ENCODE assay signal across 14 cellular contexts in genomic region chr9:106058460-106058859, GRCh38.
DNase-seq lines count a peak whose midpoint lies in the region; ATAC-seq and TF ChIP-seq lines count a peak whose summit lies in the region.
"Had no signal": no experiment of that assay in that cellular context is flagged by ENCODE, and none has a peak within 500 bp of the region (broad histone marks: within the 10 kb centered on the region; RNA-seq: fewer than 3 reads in every experiment).

No MANE protein-coding gene starts in this region.

- peak overlapping the region; percentile 91 for H2AK5ac ChIP-seq in neuronal stem cell (ENCODE audit: low read depth, low read length)

- no peaks in the 10 kb centered on the region for H3K4me1 ChIP-seq in neuronal stem cell (ENCODE audit: control insufficient read depth in 2 of 2, insufficient read depth in 1 of 2, low read depth in 1 of 2, low read length in 2 of 2)
- H3K4me1 ChIP-seq in aorta (ENCODE audit: control insufficient read depth in 1 of 2, insufficient read depth in 2 of 2, low read length in 2 of 2): no peaks in the 10 kb centered on the region
- no peaks in the 10 kb centered on the region for H3K4me1 ChIP-seq in heart left ventricle

- H3K36me3 ChIP-seq in neuronal stem cell (replicated peaks in 1 of 2; ENCODE audit: control insufficient read depth in 2 of 2, insufficient read depth in 2 of 2, low read length in 2 of 2) (peaks cover 0 to 2% of the 10 kb centered on the region in 2 donors), aorta (ENCODE audit: control insufficient read depth in 1 of 2, insufficient read depth in 2 of 2, low read length in 1 of 2) (no peaks in the 10 kb centered on the region), heart left ventricle (no peaks in the 10 kb centered on the region)

- no peak overlapping the region for H3K27ac ChIP-seq in neuronal stem cell (replicated peaks; ENCODE audit: low read length)
- H3K27ac ChIP-seq in aorta (ENCODE audit: low read depth in 1 of 2, low read length in 2 of 2): no peak overlapping the region
- H3K27ac ChIP-seq in heart left ventricle: no peak overlapping the region

- H3K4me2 ChIP-seq in neuronal stem cell (ENCODE audit: insufficient read depth, low read length, poor library complexity, severe bottlenecking): no peak overlapping the region
- H3K4me2 ChIP-seq: GM23338 had no signal

- no peaks in the 10 kb centered on the region for H3K36me3 Mint-ChIP-seq in chondrocyte (ENCODE audit: low read depth)
- H3K36me3 Mint-ChIP-seq in stimulated activated effector memory CD8-positive, alpha-beta T cell treated with anti-CD3 and anti-CD28 coated beads, Interleukin-12 subunit alpha, Interleukin-12 subunit beta, amount 100 ng/mL, for 72 hours: no peaks in the 10 kb centered on the region
- H3K36me3 Mint-ChIP-seq: CD4-positive, alpha-beta memory T cell had no signal

- H3K79me1 ChIP-seq in neuronal stem cell (ENCODE audit: low read depth, low read length): no peaks in the 10 kb centered on the region

- no peak for TF ChIP-seq POLR2A in heart left ventricle (IDR thresholded peaks at IDR 0.05)

- H3K4me1 Mint-ChIP-seq in chondrocyte (ENCODE audit: low read depth): no peaks in the 10 kb centered on the region
- no peaks in the 10 kb centered on the region for H3K4me1 Mint-ChIP-seq in stimulated activated effector memory CD8-positive, alpha-beta T cell treated with anti-CD3 and anti-CD28 coated beads, Interleukin-12 subunit alpha, Interleukin-12 subunit beta, amount 100 ng/mL, for 72 hours
- H3K4me1 Mint-ChIP-seq: CD4-positive, alpha-beta memory T cell had no signal

- H3K18ac ChIP-seq in neuronal stem cell (ENCODE audit: low read length): peak overlapping the region; percentile 53

- H2BK15ac ChIP-seq in neuronal stem cell (ENCODE audit: low read length): no peak overlapping the region

- H3K9me3 ChIP-seq in neuronal stem cell (replicated peaks in 1 of 2; ENCODE audit: control insufficient read depth in 2 of 2, insufficient read depth in 1 of 2, low read depth in 1 of 2, low read length in 2 of 2) (peaks cover 10 to 21% of the 10 kb centered on the region in 2 donors), aorta (ENCODE audit: control insufficient read depth, low read length) (peaks cover 1% of the 10 kb centered on the region), heart left ventricle (peaks cover 0 to 4% (median 0%) of the 10 kb centered on the region in 12 donors)

- peak overlapping the region; percentile 45 for H3K4ac ChIP-seq in neuronal stem cell (ENCODE audit: low read length)

- peak; percentile 79 for DNase-seq in chondrocyte (ENCODE audit: low spot score)
- no peak for DNase-seq in neuronal stem cell (ENCODE audit: low spot score)
- no peak for DNase-seq in aorta
- DNase-seq in NCI-H510A treated with DMSO at 0.1 percent for 48 hours (lab: John Stamatoyannopoulos, UW): no peak
- DNase-seq in heart left ventricle: no peak
- no peak for DNase-seq in stimulated activated effector memory CD8-positive, alpha-beta T cell treated with anti-CD3 and anti-CD28 coated beads, Interleukin-12 subunit alpha, Interleukin-12 subunit beta, amount 100 ng/mL, for 72 hours (ENCODE audit: low spot score in 2 of 2)
- DNase-seq: C1 segment of cervical spinal cord; Calu3; CD4-positive, alpha-beta memory T cell; COR-L47; DND-41; HCEC 1CT had no signal

- no peak overlapping the region for H2BK12ac ChIP-seq in neuronal stem cell (ENCODE audit: low read length)

- H3K4me3 Mint-ChIP-seq in chondrocyte (ENCODE audit: unreplicated experiment): no peak overlapping the region
- no peak overlapping the region for H3K4me3 Mint-ChIP-seq in stimulated activated effector memory CD8-positive, alpha-beta T cell treated with anti-CD3 and anti-CD28 coated beads, Interleukin-12 subunit alpha, Interleukin-12 subunit beta, amount 100 ng/mL, for 72 hours
- H3K4me3 Mint-ChIP-seq: CD4-positive, alpha-beta memory T cell; GM23338 had no signal

- no CpG with 5 or more reads among the region's 8 CpGs for WGBS in neuronal stem cell (ENCODE audit: extremely low coverage in 2 of 2, insufficient read length in 2 of 2, insufficient replicate concordance in 1 of 2), 2 donors
- 91 to 92% methylated on average over 8 of the region's 8 CpGs for WGBS in aorta, 2 donors
- WGBS in heart left ventricle, 4 donors: 89 to 92% (median 92%) methylated on average over 8 of the region's 8 CpGs

- H3K9me3 Mint-ChIP-seq in chondrocyte (ENCODE audit: low read depth): peaks cover 2% of the 10 kb centered on the region
- H3K9me3 Mint-ChIP-seq in stimulated activated effector memory CD8-positive, alpha-beta T cell treated with anti-CD3 and anti-CD28 coated beads, Interleukin-12 subunit alpha, Interleukin-12 subunit beta, amount 100 ng/mL, for 72 hours: peaks cover 6% of the 10 kb centered on the region

- no peak overlapping the region for H3K27ac Mint-ChIP-seq in chondrocyte (ENCODE audit: unreplicated experiment)
- no peak overlapping the region for H3K27ac Mint-ChIP-seq in stimulated activated effector memory CD8-positive, alpha-beta T cell treated with anti-CD3 and anti-CD28 coated beads, Interleukin-12 subunit alpha, Interleukin-12 subunit beta, amount 100 ng/mL, for 72 hours
- H3K27ac Mint-ChIP-seq: CD4-positive, alpha-beta memory T cell; GM23338 had no signal

- H3K4me3 ChIP-seq in neuronal stem cell (ENCODE audit: low read length in 2 of 2) (peak overlapping the region in 1 of 2 donors; percentile 69), aorta (ENCODE audit: low read length in 2 of 2) (no peak overlapping the region), heart left ventricle (no peak overlapping the region)
- H3K4me3 ChIP-seq: GM12878, GM23338 had no signal

- no peak overlapping the region for H4K8ac ChIP-seq in neuronal stem cell (ENCODE audit: low read depth, low read length)

- peak overlapping the region; percentile 41 for H4K91ac ChIP-seq in neuronal stem cell (ENCODE audit: low read depth, low read length, poor library complexity)

- intact Hi-C loops in aorta (cut with DNase I): no loop called here
- intact Hi-C loops in heart left ventricle (cut with DNase I): no loop called here

- ATAC-seq in aorta (ENCODE audit: low FRiP score): peak; percentile 15
- no peak for ATAC-seq in heart left ventricle
- no peak for ATAC-seq in stimulated activated effector memory CD8-positive, alpha-beta T cell treated with anti-CD3 and anti-CD28 coated beads, Interleukin-12 subunit alpha, Interleukin-12 subunit beta, amount 100 ng/mL, for 72 hours
- ATAC-seq: GM12878, GM23338 had no signal

- no peak overlapping the region for H2AFZ ChIP-seq in neuronal stem cell (ENCODE audit: low read length)
- H2AFZ ChIP-seq: GM23338 had no signal

- no peak overlapping the region for H2BK120ac ChIP-seq in neuronal stem cell (ENCODE audit: low read depth, low read length)

- no peaks in the 10 kb centered on the region for H3K27me3 Mint-ChIP-seq in chondrocyte (ENCODE audit: low read depth)

- no peak for TF ChIP-seq CTCF in chondrocyte (IDR thresholded peaks at IDR 0.05)
- TF ChIP-seq CTCF in heart left ventricle (IDR thresholded peaks at IDR 0.05): no peak

- H3K14ac ChIP-seq in neuronal stem cell (ENCODE audit: low read length): no peak overlapping the region

- peak overlapping the region; percentile 82 for H3K23ac ChIP-seq in neuronal stem cell (ENCODE audit: low read depth, low read length, poor library complexity)

- peak overlapping the region; percentile 72 for H2BK5ac ChIP-seq in neuronal stem cell (ENCODE audit: low read length)

- H3K27me3 ChIP-seq in neuronal stem cell (ENCODE audit: control insufficient read depth in 3 of 3, insufficient read depth in 3 of 3, low read depth in 1 of 3, low read length in 3 of 3) (no peaks in the 10 kb centered on the region), aorta (ENCODE audit: control insufficient read depth in 1 of 2, insufficient read depth in 2 of 2, low read length in 1 of 2) (no peaks in the 10 kb centered on the region), heart left ventricle (peaks cover 0 to 3% (median 0%) of the 10 kb centered on the region in 9 donors)

- no peak overlapping the region for H3K9ac ChIP-seq in neuronal stem cell (ENCODE audit: low read depth, low read length, poor library complexity)
